ENCODE assay signal across 10 cellular contexts in genomic region chr2:44937688-44938240, GRCh38. TPM values are rescaled to one million over a fixed set of nuclear protein-coding genes. Genes with fewer than 3 reads are reported as not detected.
DNase-seq lines count a peak whose midpoint lies in the region; ATAC-seq and TF ChIP-seq lines count a peak whose summit lies in the region.
"Had no signal": no experiment of that assay in that cellular context is flagged by ENCODE, and none has a peak within 500 bp of the region (broad histone marks: within the 10 kb centered on the region; RNA-seq: fewer than 3 reads in every experiment).

No MANE protein-coding gene starts in this region.

- DNase-seq in Right ventricle myocardium inferior (ENCODE audit: missing footprints) (peak; percentile 55), heart left ventricle (no peak), NCI-H460 (ENCODE audit: extremely low read depth, low read depth) (peak; percentile 15), glutamatergic neuron (peak; percentile 43), type B pancreatic cell (ENCODE audit: extremely low spot score, unreplicated experiment) (no peak), DMS 273 treated with DMSO at 0.1 percent for 48 hours (lab: John Stamatoyannopoulos, UW) (no peak), cortex of kidney (lab: John Stamatoyannopoulos, UW) (no peak)
- no peak for DNase-seq in effector memory CD8-positive, alpha-beta T cell

- ATAC-seq in Right ventricle myocardium inferior (no peak), heart left ventricle (no peak)
- ATAC-seq in effector memory CD8-positive, alpha-beta T cell (replicated peaks), result no peak

- H3K4me3 Mint-ChIP-seq in glutamatergic neuron (ENCODE audit: unreplicated experiment), result peak overlapping the region; percentile 57
- peak overlapping the region; percentile 57 for H3K4me3 Mint-ChIP-seq in type B pancreatic cell
- H3K4me3 Mint-ChIP-seq in effector memory CD8-positive, alpha-beta T cell, result peak overlapping the region in 1 of 2 donors; percentile 40

- no peaks in the 10 kb centered on the region for H3K36me3 Mint-ChIP-seq in glutamatergic neuron (ENCODE audit: unreplicated experiment)
- no peaks in the 10 kb centered on the region for H3K36me3 Mint-ChIP-seq in type B pancreatic cell
- H3K36me3 Mint-ChIP-seq in effector memory CD8-positive, alpha-beta T cell (ENCODE audit: insufficient read depth), result peaks cover 4% of the 10 kb centered on the region

- H3K4me1 ChIP-seq in heart left ventricle, result peaks cover 2 to 72% (median 30%) of the 10 kb centered on the region in 12 donors

- peaks cover 5% of the 10 kb centered on the region for H3K4me1 Mint-ChIP-seq in glutamatergic neuron (ENCODE audit: low read depth, unreplicated experiment)
- H3K4me1 Mint-ChIP-seq in type B pancreatic cell (ENCODE audit: unreplicated experiment), result peaks cover 13% of the 10 kb centered on the region
- H3K4me1 Mint-ChIP-seq in effector memory CD8-positive, alpha-beta T cell (ENCODE audit: low read depth in 2 of 2), result peaks cover 20 to 22% of the 10 kb centered on the region in 2 donors

- no peak for TF ChIP-seq CTCF in heart left ventricle (IDR thresholded peaks at IDR 0.05)
- TF ChIP-seq CTCF in glutamatergic neuron (IDR thresholded peaks at IDR 0.05; ENCODE audit: partially characterized antibody, unreplicated experiment), result no peak
- TF ChIP-seq CTCF in type B pancreatic cell (conservative IDR thresholded peaks at IDR 0.05), result no peak

- TF ChIP-seq POLR2A in heart left ventricle (IDR thresholded peaks at IDR 0.05), result no peak

- no peaks in the 10 kb centered on the region for H3K9me3 ChIP-seq in heart left ventricle

- peaks cover 72 to 100% (median 96%) of the 10 kb centered on the region in 9 donors for H3K27me3 ChIP-seq in heart left ventricle

- peaks cover 10% of the 10 kb centered on the region for H3K9me3 Mint-ChIP-seq in glutamatergic neuron (ENCODE audit: unreplicated experiment)
- no peaks in the 10 kb centered on the region for H3K9me3 Mint-ChIP-seq in type B pancreatic cell
- no peaks in the 10 kb centered on the region for H3K9me3 Mint-ChIP-seq in effector memory CD8-positive, alpha-beta T cell

- intact Hi-C loops in Right ventricle myocardium inferior (cut with DNase I), result no loop called here
- intact Hi-C loops in heart left ventricle (cut with DNase I), result no loop called here

- 2 to 5% (median 4%) methylated on average over 9 to 35 of the region's 35 CpGs for WGBS in heart left ventricle, 4 donors

- H3K27me3 Mint-ChIP-seq in glutamatergic neuron (ENCODE audit: unreplicated experiment) (peaks cover 34% of the 10 kb centered on the region), type B pancreatic cell (peaks cover 93% of the 10 kb centered on the region)
- peaks cover 74 to 95% of the 10 kb centered on the region in 2 donors for H3K27me3 Mint-ChIP-seq in effector memory CD8-positive, alpha-beta T cell

- peak overlapping the region in 1 of 12 donors; percentile 11 for H3K4me3 ChIP-seq in heart left ventricle

- H3K27ac Mint-ChIP-seq in glutamatergic neuron (ENCODE audit: unreplicated experiment) (no peak overlapping the region), type B pancreatic cell (no peak overlapping the region)
- H3K27ac Mint-ChIP-seq in effector memory CD8-positive, alpha-beta T cell, result no peak overlapping the region

- no peaks in the 10 kb centered on the region for H3K36me3 ChIP-seq in heart left ventricle

- no peak overlapping the region for H3K27ac ChIP-seq in heart left ventricle

RNA-seq across cellular contexts. Expression of gene SIX3, which starts 3.7 kb away (rescaled TPM):
- total RNA-seq in Right ventricle myocardium inferior (not detected), heart left ventricle (not detected), glutamatergic neuron (ENCODE audit: unreplicated experiment) (0.86 TPM), type B pancreatic cell (ENCODE audit: low replicate concordance) (0.68 TPM in 1 of 2 replicates, not detected in the other)
- not detected for polyA plus RNA-seq in heart left ventricle
- total RNA-seq in NCI-H460 (2014; rRNA removed; shearing (Covaris generic)), result 0.17 TPM in 2 replicates
- 0.07 and 0.57 TPM in 2 replicates for polyA plus RNA-seq in NCI-H460 (2014; cell fraction: nucleus; rRNA removed)
- total RNA-seq: left lobe of liver, SK-MEL-5 had no signal

Comparison
In these comparisons a context has a peak if more than half of its experiments do, and no peak if none do; other contexts are left out.
1. DNase-seq: peak in Right ventricle myocardium inferior (single experiment), NCI-H460 (single experiment) and glutamatergic neuron (single experiment); none in heart left ventricle (0 of 5), type B pancreatic cell (single experiment), effector memory CD8-positive, alpha-beta T cell (0 of 3), DMS 273 treated with DMSO at 0.1 percent for 48 hours (single experiment) and cortex of kidney (single experiment).